21 cellular contexts compared by ENCODE assay signal in genomic region chr9:131623655-131624330, GRCh38.
A peak's percentile ranks its signal among the peaks of the same experiment; 100 is the strongest.
DNase-seq lines count a peak whose midpoint lies in the region; ATAC-seq and TF ChIP-seq lines count a peak whose summit lies in the region.
"Had no signal": no experiment of that assay in that cellular context is flagged by ENCODE, and none has a peak within 500 bp of the region (broad histone marks: within the 10 kb centered on the region; RNA-seq: fewer than 3 reads in every experiment).

No MANE protein-coding gene starts in this region.

- H3K4me3 ChIP-seq in BLaER1 treated with 17β-estradiol and CSF1 and Interleukin-3, amounts not matched to agents 10 nM and 100 nM, result no peak overlapping the region
- H3K4me3 ChIP-seq in WERI-Rb-1 (ENCODE audit: low read depth, low read length), result no peak overlapping the region
- H3K4me3 ChIP-seq: ascending aorta, coronary artery, GM23248, SJSA1 had no signal

- H3K36me3 Mint-ChIP-seq in T-cell, result peaks cover 69% of the 10 kb centered on the region
- H3K36me3 Mint-ChIP-seq in glutamatergic neuron (ENCODE audit: unreplicated experiment), result peaks cover 6% of the 10 kb centered on the region

- peaks cover 0 to 53% (median 0%) of the 10 kb centered on the region in 11 experiments; a peak in 5 of 22 replicates for H4K20me1 ChIP-seq in BLaER1 treated with 17β-estradiol and CSF1 and Interleukin-3, amounts not matched to agents 10 nM and 100 nM

- peak overlapping the region in 10 of 11 experiments; percentile 16 to 97 (median 57); a peak in 16 of 22 replicates for H3K27ac ChIP-seq in BLaER1 treated with 17β-estradiol and CSF1 and Interleukin-3, amounts not matched to agents 10 nM and 100 nM
- no peak overlapping the region for H3K27ac ChIP-seq in caudate nucleus (ENCODE audit: low read depth, low read length)
- no peak overlapping the region for H3K27ac ChIP-seq in WERI-Rb-1
- H3K27ac ChIP-seq: GM23248 had no signal

- peak overlapping the region in 5 of 11 experiments; percentile 77 to 91 (median 81); a peak in 11 of 22 replicates for H3K4me2 ChIP-seq in BLaER1 treated with 17β-estradiol and CSF1 and Interleukin-3, amounts not matched to agents 10 nM and 100 nM

- H3K4me1 Mint-ChIP-seq in T-cell, result peaks cover 13 to 35% (median 34%) of the 10 kb centered on the region in 3 donors
- H3K4me1 Mint-ChIP-seq in glutamatergic neuron (ENCODE audit: low read depth, unreplicated experiment), result peaks cover 67% of the 10 kb centered on the region

- H3K9me3 Mint-ChIP-seq in T-cell (no peaks in the 10 kb centered on the region), glutamatergic neuron (ENCODE audit: unreplicated experiment) (peaks cover 57% of the 10 kb centered on the region)
- H3K9me3 Mint-ChIP-seq: nephron progenitor cell had no signal

- CTCF ChIA-PET in T-cell (lab: Charles Lee), result no interaction called here

- H3K4me3 Mint-ChIP-seq in T-cell, result no peak overlapping the region
- peak overlapping the region; percentile 59 for H3K4me3 Mint-ChIP-seq in glutamatergic neuron (ENCODE audit: unreplicated experiment)
- H3K4me3 Mint-ChIP-seq: nephron progenitor cell had no signal

- H3K9me3 ChIP-seq in BLaER1 treated with 17β-estradiol and CSF1 and Interleukin-3, amounts not matched to agents 10 nM and 100 nM (replicated peaks in 1 of 11), result peaks cover 0 to 16% (median 0%) of the 10 kb centered on the region in 11 experiments; a peak in 11 of 22 replicates
- H3K9me3 ChIP-seq in WERI-Rb-1 (ENCODE audit: severe bottlenecking), result no peaks in the 10 kb centered on the region
- H3K9me3 ChIP-seq: ascending aorta, SJSA1 had no signal

- peak overlapping the region; percentile 19 to 22 for H3K27ac Mint-ChIP-seq in T-cell
- H3K27ac Mint-ChIP-seq in glutamatergic neuron (ENCODE audit: unreplicated experiment), result peak overlapping the region; percentile 100
- H3K27ac Mint-ChIP-seq: progenitor cell of endocrine pancreas had no signal

- H3K27me3 Mint-ChIP-seq in T-cell (no peaks in the 10 kb centered on the region), glutamatergic neuron (ENCODE audit: unreplicated experiment) (peaks cover 28% of the 10 kb centered on the region)
- H3K27me3 Mint-ChIP-seq: progenitor cell of endocrine pancreas had no signal

- peaks cover 80 to 100% (median 95%) of the 10 kb centered on the region in 11 experiments for H3K36me3 ChIP-seq in BLaER1 treated with 17β-estradiol and CSF1 and Interleukin-3, amounts not matched to agents 10 nM and 100 nM
- H3K36me3 ChIP-seq in WERI-Rb-1, result peaks cover 41% of the 10 kb centered on the region

- DNase-seq in CD1c-positive myeloid dendritic cell (ENCODE audit: extremely low spot score) (peak; percentile 52), T-cell (no peak), glutamatergic neuron (no peak), caudate nucleus (lab: John Stamatoyannopoulos, UW) (no peak), WERI-Rb-1 (no peak), H4 (ENCODE audit: low spot score) (no peak)
- DNase-seq: activated CD4-positive, alpha-beta T cell treated with anti-CD3 and anti-CD28 coated beads for 4 hours; activated CD8-positive, alpha-beta memory T cell treated with anti-CD3 and anti-CD28 coated beads, Interleukin-2, amount 50 U/mL, for 48 hours; activated naive CD4-positive, alpha-beta T cell treated with Interleukin-2 at 50 U/mL for 16 hours; hippocampal formation; islet precursor cell; NCI-H146; nephron progenitor cell; PC-3 had no signal

- no peaks in the 10 kb centered on the region for H3K27me3 ChIP-seq in BLaER1 treated with 17β-estradiol and CSF1 and Interleukin-3, amounts not matched to agents 10 nM and 100 nM
- no peaks in the 10 kb centered on the region for H3K27me3 ChIP-seq in WERI-Rb-1 (ENCODE audit: insufficient read depth, low read depth, severe bottlenecking)
- H3K27me3 ChIP-seq: ascending aorta, SJSA1 had no signal

- peak overlapping the region in 2 of 11 experiments; percentile 17 to 37; a peak in 2 of 22 replicates for H3K9ac ChIP-seq in BLaER1 treated with 17β-estradiol and CSF1 and Interleukin-3, amounts not matched to agents 10 nM and 100 nM
- H3K9ac ChIP-seq: GM23248 had no signal

- H3K4me1 ChIP-seq in BLaER1 treated with 17β-estradiol and CSF1 and Interleukin-3, amounts not matched to agents 10 nM and 100 nM, result peaks cover 40 to 100% (median 80%) of the 10 kb centered on the region in 10 experiments

- TF ChIP-seq CTCF in glutamatergic neuron (IDR thresholded peaks at IDR 0.05; ENCODE audit: partially characterized antibody, unreplicated experiment) (no peak), WERI-Rb-1 (IDR thresholded peaks at IDR 0.05; ENCODE audit: low read depth, low read length) (no peak)

- POLR2A ChIA-PET in T-cell (lab: Charles Lee), result interaction anchor here in 1 of 2 donors (0.9 kb wide), 1 partner anchor 109 kb away, joined by 3 read pairs; no protein-coding TSS in a partner anchor

- ATAC-seq in T-cell (replicated peaks in 1 of 4) (no peak), GM19324 (IDR thresholded peaks at IDR 0.05; ENCODE audit: low FRiP score, unreplicated experiment) (no peak)
- ATAC-seq: PC-3 had no signal

Comparison
In these comparisons a context has a peak if more than half of its experiments do, and no peak if none do; other contexts are left out.
1. H3K27ac ChIP-seq: peak in BLaER1 treated with 17β-estradiol and CSF1 and Interleukin-3, amounts not matched to agents 10 nM and 100 nM (10 of 11); none in caudate nucleus (single experiment) and WERI-Rb-1 (single experiment).